ENCODE assay signal across 9 cellular contexts in the genomic region with DNA sequence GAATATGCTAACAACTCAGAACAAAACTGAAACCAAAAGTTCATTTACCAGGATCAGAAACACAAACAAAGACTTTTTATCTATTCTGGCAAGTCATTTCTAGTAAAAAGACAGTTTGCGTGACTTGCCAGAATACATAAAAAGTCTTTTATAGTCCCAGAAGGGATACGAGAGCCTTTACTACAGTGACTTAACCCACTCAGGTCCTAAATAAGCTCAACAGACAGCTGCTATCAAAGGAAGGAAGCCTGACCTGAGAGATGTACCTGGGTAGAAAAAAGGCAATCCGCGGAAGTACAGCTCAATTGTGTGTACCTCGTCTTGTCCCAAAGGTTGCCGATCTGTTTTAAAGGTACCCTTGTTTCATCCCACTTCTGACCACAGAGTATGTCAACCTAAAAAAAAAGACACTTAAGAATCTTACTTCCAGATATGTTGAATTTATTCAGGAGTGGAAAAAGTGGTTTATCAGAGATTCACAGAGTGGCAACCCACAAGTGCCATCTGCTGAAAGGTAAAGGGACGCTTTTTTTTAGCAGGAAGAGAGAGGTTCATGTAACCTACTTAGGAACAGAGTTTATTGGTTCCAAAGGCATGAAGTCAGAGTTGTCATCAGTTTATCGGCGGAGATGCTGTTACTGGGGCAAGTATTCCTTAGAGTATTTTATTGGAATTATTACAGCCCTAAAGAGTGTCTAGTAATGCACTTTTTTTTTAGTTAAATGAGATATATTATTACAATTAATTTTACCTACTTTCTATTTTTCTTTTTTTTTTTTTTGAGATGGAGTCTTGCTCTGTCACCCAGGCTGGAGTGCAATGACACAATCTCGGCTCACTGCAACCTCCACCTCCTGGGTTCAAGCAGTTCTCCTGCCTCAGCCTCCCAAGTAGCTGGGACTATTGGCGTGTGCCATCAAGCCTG.
A peak's percentile ranks its signal among the peaks of the same experiment; 100 is the strongest.
DNase-seq lines count a peak whose midpoint lies in the region; ATAC-seq lines count a peak whose summit lies in the region.
"Had no signal": no experiment of that assay in that cellular context is flagged by ENCODE, and none has a peak within 500 bp of the region (broad histone marks: within the 10 kb centered on the region; RNA-seq: fewer than 3 reads in every experiment).

No MANE protein-coding gene starts in this region.

- H3K56ac ChIP-seq in mesendoderm (ENCODE audit: low read length) = no peak overlapping the region

- H3K9ac ChIP-seq in duodenal mucosa (ENCODE audit: low read depth in 1 of 2, low read length in 2 of 2) (peak overlapping the region; percentile 70 to 74), subcutaneous abdominal adipose tissue (ENCODE audit: low read length in 5 of 5) (peak overlapping the region in 2 of 5 donors; percentile 14 to 68), mesendoderm (ENCODE audit: low read length) (no peak overlapping the region)
- H3K9ac ChIP-seq: BLaER1 had no signal

- H3K36me3 Mint-ChIP-seq in activated CD4-positive, alpha-beta T cell treated with anti-CD3 and anti-CD28 coated beads, Interleukin-2, amount 10 ng/mL, durations not matched to agents 24 days and 14 days (ENCODE audit: low read depth) = no peaks in the 10 kb centered on the region

- intact Hi-C loops in activated CD4-positive, alpha-beta T cell treated with anti-CD3 and anti-CD28 coated beads, Interleukin-2, amount 10 ng/mL, durations not matched to agents 24 days and 14 days (cut with micrococcal nuclease) = loop anchor here (2.0 to 10.0 kb wide), 3 partner anchors 14 to 592 kb away; no protein-coding TSS in a partner anchor

- H3K27me3 ChIP-seq in duodenal mucosa (ENCODE audit: control insufficient read depth in 1 of 2, insufficient read depth in 2 of 2, low read length in 2 of 2) (no peaks in the 10 kb centered on the region), subcutaneous abdominal adipose tissue (ENCODE audit: control insufficient read depth in 5 of 5, insufficient read depth in 4 of 5, low read length in 5 of 5) (peaks cover 0 to 2% (median 0%) of the 10 kb centered on the region in 5 donors), mesendoderm (ENCODE audit: insufficient read depth, low read length, poor library complexity) (no peaks in the 10 kb centered on the region)
- H3K27me3 ChIP-seq: BLaER1 had no signal

- no peak overlapping the region for H4K8ac ChIP-seq in mesendoderm (ENCODE audit: low read depth, low read length)

- no peak overlapping the region for H2BK5ac ChIP-seq in mesendoderm (ENCODE audit: low read length)

- H3K79me2 ChIP-seq in mesendoderm (ENCODE audit: control insufficient read depth, insufficient read depth, low read length) = no peaks in the 10 kb centered on the region

- peak overlapping the region; percentile 84 for H3K27ac Mint-ChIP-seq in activated CD4-positive, alpha-beta T cell treated with anti-CD3 and anti-CD28 coated beads, Interleukin-2, amount 10 ng/mL, durations not matched to agents 24 days and 14 days

- DNase-seq in activated CD4-positive, alpha-beta T cell treated with anti-CD3 and anti-CD28 coated beads, Interleukin-2, amount 10 ng/mL, durations not matched to agents 24 days and 14 days = peak; percentile 85
- DNase-seq in activated CD4-positive, alpha-beta T cell treated with anti-CD3 and anti-CD28 coated beads for 1 hour = no peak
- DNase-seq in RPMI8226 = no peak
- DNase-seq in AG08396 (ENCODE audit: low spot score) = no peak
- DNase-seq in mesendoderm = no peak

- no peak overlapping the region for H4K5ac ChIP-seq in mesendoderm (ENCODE audit: low read length)

- H3K9me3 ChIP-seq in duodenal mucosa (ENCODE audit: control insufficient read depth in 1 of 2, low read length in 2 of 2) (no peaks in the 10 kb centered on the region), subcutaneous abdominal adipose tissue (ENCODE audit: control insufficient read depth in 5 of 5, low read length in 5 of 5) (no peaks in the 10 kb centered on the region)
- H3K9me3 ChIP-seq: BLaER1 had no signal

- H2BK120ac ChIP-seq in mesendoderm (ENCODE audit: low read depth, low read length) = no peak overlapping the region

- no peaks in the 10 kb centered on the region for H3K79me1 ChIP-seq in mesendoderm (ENCODE audit: low read length)

- no peak overlapping the region for H3K4me2 ChIP-seq in mesendoderm (ENCODE audit: low read length)
- H3K4me2 ChIP-seq: BLaER1 had no signal

- no peak overlapping the region for H3K18ac ChIP-seq in mesendoderm (ENCODE audit: low read length)

- H3K4me3 ChIP-seq in duodenal mucosa (ENCODE audit: low read depth in 1 of 2, low read length in 2 of 2) (peak overlapping the region; percentile 67 to 68), subcutaneous abdominal adipose tissue (ENCODE audit: low read depth in 1 of 5, low read length in 5 of 5) (peak overlapping the region in 4 of 5 donors; percentile 36 to 41 (median 40)), mesendoderm (ENCODE audit: low read length) (no peak overlapping the region)
- H3K4me3 ChIP-seq: BLaER1 had no signal

- WGBS in mesendoderm (ENCODE audit: extremely low coverage, insufficient coverage, low lambda C conversion rate) = no CpG with 5 or more reads among the region's 11 CpGs

- H3K9me3 Mint-ChIP-seq in activated CD4-positive, alpha-beta T cell treated with anti-CD3 and anti-CD28 coated beads, Interleukin-2, amount 10 ng/mL, durations not matched to agents 24 days and 14 days = peaks cover 3% of the 10 kb centered on the region

- H3K4me1 ChIP-seq in duodenal mucosa (ENCODE audit: control insufficient read depth in 1 of 2, insufficient read depth in 2 of 2, low read length in 2 of 2) (peaks cover 0 to 12% of the 10 kb centered on the region in 2 donors), subcutaneous abdominal adipose tissue (ENCODE audit: control insufficient read depth in 5 of 5, insufficient read depth in 5 of 5, low read length in 5 of 5) (peaks cover 0 to 11% (median 7%) of the 10 kb centered on the region in 5 donors), mesendoderm (ENCODE audit: control insufficient read depth, low read depth, low read length) (no peaks in the 10 kb centered on the region)

- no peak overlapping the region for H2BK15ac ChIP-seq in mesendoderm (replicated peaks; ENCODE audit: low read depth)

- peak; percentile 75 for ATAC-seq in HG03354 (IDR thresholded peaks at IDR 0.05; ENCODE audit: poor library complexity, severe bottlenecking, unreplicated experiment)

- H3K4me3 Mint-ChIP-seq in activated CD4-positive, alpha-beta T cell treated with anti-CD3 and anti-CD28 coated beads, Interleukin-2, amount 10 ng/mL, durations not matched to agents 24 days and 14 days = peak overlapping the region; percentile 77

- no peaks in the 10 kb centered on the region for H3K27me3 Mint-ChIP-seq in activated CD4-positive, alpha-beta T cell treated with anti-CD3 and anti-CD28 coated beads, Interleukin-2, amount 10 ng/mL, durations not matched to agents 24 days and 14 days

- H3K27ac ChIP-seq in duodenal mucosa (ENCODE audit: low read depth, low read length) = peak overlapping the region; percentile 47
- no peak overlapping the region for H3K27ac ChIP-seq in subcutaneous abdominal adipose tissue (ENCODE audit: low read depth, low read length)
- H3K27ac ChIP-seq in mesendoderm (ENCODE audit: low read depth, low read length) = no peak overlapping the region
- H3K27ac ChIP-seq: BLaER1 had no signal

- H3K36me3 ChIP-seq in duodenal mucosa (ENCODE audit: control insufficient read depth in 1 of 2, insufficient read depth in 2 of 2, low read length in 2 of 2) (no peaks in the 10 kb centered on the region), subcutaneous abdominal adipose tissue (ENCODE audit: control insufficient read depth in 5 of 5, insufficient read depth in 5 of 5, low read length in 5 of 5) (no peaks in the 10 kb centered on the region), mesendoderm (ENCODE audit: control insufficient read depth, insufficient read depth, low read length) (no peaks in the 10 kb centered on the region)
- H3K36me3 ChIP-seq: BLaER1 had no signal

- peaks cover 39% of the 10 kb centered on the region for H3K4me1 Mint-ChIP-seq in activated CD4-positive, alpha-beta T cell treated with anti-CD3 and anti-CD28 coated beads, Interleukin-2, amount 10 ng/mL, durations not matched to agents 24 days and 14 days

- H3K4ac ChIP-seq in mesendoderm (ENCODE audit: low read depth, low read length) = no peak overlapping the region

- H2AK5ac ChIP-seq in mesendoderm (ENCODE audit: low read length) = no peak overlapping the region

- no peak overlapping the region for H3K23ac ChIP-seq in mesendoderm (ENCODE audit: low read length)
